In the genomic region with DNA sequence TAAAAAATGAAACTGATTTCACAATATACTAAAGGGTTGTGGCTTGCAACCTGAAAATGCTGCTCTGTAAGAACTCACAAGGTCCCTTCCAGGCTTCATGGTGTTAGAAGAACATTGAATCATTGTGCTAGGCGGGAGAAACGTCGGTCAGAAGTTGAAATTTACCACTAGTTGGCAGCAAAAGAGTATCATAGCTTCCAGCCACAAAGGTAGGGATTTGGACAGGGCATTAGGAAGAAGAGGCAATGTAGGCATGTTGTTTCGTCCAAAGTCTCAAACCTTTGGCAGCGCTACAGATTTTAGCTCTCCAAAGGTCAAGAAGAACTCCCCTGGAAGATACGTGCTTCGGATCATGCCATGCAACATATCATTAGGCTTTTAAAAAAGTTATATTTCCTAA, we compare ENCODE assay signal across 20 cellular contexts.
DNase-seq lines count a peak whose midpoint lies in the region; ATAC-seq and TF ChIP-seq lines count a peak whose summit lies in the region.
"Had no signal": no experiment of that assay in that cellular context is flagged by ENCODE, and none has a peak within 500 bp of the region (broad histone marks: within the 10 kb centered on the region; RNA-seq: fewer than 3 reads in every experiment).

No MANE protein-coding gene starts in this region.

- whole genome bisulfite sequencing in heart left ventricle, 4 donors: 73 to 83% (median 75%) methylated on average over 7 of the region's 7 CpGs

- no peaks in the 10 kb centered on the region for H3K4me1 ChIP-seq in heart left ventricle

- DNase-seq in AG09309 (ENCODE audit: low read depth): no peak
- peak; percentile 30 for DNase-seq in HT-29 (ENCODE audit: low spot score)
- peak; percentile 55 for DNase-seq in iPS-NIHi7 (ENCODE audit: extremely low spot score)
- no peak for DNase-seq in NCI-H1417 treated with DMSO at 0.1 percent for 48 hours (lab: John Stamatoyannopoulos, UW)
- DNase-seq in heart left ventricle: no peak
- DNase-seq in SHP77 (lab: John Stamatoyannopoulos, UW): no peak
- DNase-seq: activated naive CD8-positive, alpha-beta T cell treated with anti-CD3 and anti-CD28 coated beads for 36 hours; activated T-cell treated with anti-CD3 and anti-CD28 coated beads, Interleukin-2, amount 50 U/mL, for 1 hour; caudate nucleus; DMS79 treated with DMSO at 0.1 percent for 48 hours; effector memory CD4-positive, alpha-beta T cell; IMR-90; midbrain; NCI-H146; NCI-H524 treated with DMSO at 0.1 percent for 48 hours; stimulated activated naive B cell treated with anti-CD40 and anti-IgM and Interleukin-4, amounts not matched to agents 10 μg/mL and 1 μg/mL and 100 μg/mL, for 72 hours had no signal

- no peak for TF ChIP-seq POLR2A in heart left ventricle (IDR thresholded peaks at IDR 0.05)

- intact Hi-C loops in heart left ventricle (cut with DNase I): no loop called here

- no peak overlapping the region for H3K27ac ChIP-seq in heart left ventricle
- H3K27ac ChIP-seq: skin epidermis had no signal

- H3K36me3 ChIP-seq in heart left ventricle: no peaks in the 10 kb centered on the region

- ATAC-seq in SK-N-SH treated with all-trans-retinoic acid at 6 μM for 48 hours (peak; percentile 39; the same call in 2 of the 3 replicates), HG02970 (IDR thresholded peaks at IDR 0.05; ENCODE audit: low FRiP score, unreplicated experiment) (no peak), heart left ventricle (no peak)
- ATAC-seq: Right ventricle myocardium inferior; stimulated activated naive B cell treated with anti-CD40 and anti-IgM and Interleukin-4, amounts not matched to agents 10 μg/mL and 1 μg/mL and 100 μg/mL, for 72 hours had no signal

- H3K4me3 ChIP-seq in AG09309 (ENCODE audit: control insufficient read depth, low read depth, low read length): no peak overlapping the region
- H3K4me3 ChIP-seq in heart left ventricle: no peak overlapping the region
- H3K4me3 ChIP-seq: skin epidermis had no signal

- H3K27me3 ChIP-seq in heart left ventricle: peaks cover 0 to 9% (median 0%) of the 10 kb centered on the region in 9 donors

- no peaks in the 10 kb centered on the region for H3K9me3 ChIP-seq in heart left ventricle

- TF ChIP-seq CTCF in AG09309 (IDR thresholded peaks at IDR 0.05; ENCODE audit: control insufficient read depth, insufficient read depth, low read depth, low read length, missing control alignments) (peak; percentile 19), heart left ventricle (IDR thresholded peaks at IDR 0.05) (no peak)

TF ChIP-seq in SK-N-SH treated with all-trans-retinoic acid at 6 μM for 48 hours, 23 proteins besides CTCF, POLR2A, EP300 and RAD21:
- TF ChIP-seq PPARA (CRISPR knock-in tag; IDR thresholded peaks at IDR 0.05; ENCODE audit: borderline replicate concordance) (no peak), ISL1 (CRISPR knock-in tag; IDR thresholded peaks at IDR 0.05) (no peak), BACH2 (CRISPR knock-in tag; IDR thresholded peaks at IDR 0.05; ENCODE audit: borderline replicate concordance) (no peak)
- TF ChIP-seq, protein P1, sequence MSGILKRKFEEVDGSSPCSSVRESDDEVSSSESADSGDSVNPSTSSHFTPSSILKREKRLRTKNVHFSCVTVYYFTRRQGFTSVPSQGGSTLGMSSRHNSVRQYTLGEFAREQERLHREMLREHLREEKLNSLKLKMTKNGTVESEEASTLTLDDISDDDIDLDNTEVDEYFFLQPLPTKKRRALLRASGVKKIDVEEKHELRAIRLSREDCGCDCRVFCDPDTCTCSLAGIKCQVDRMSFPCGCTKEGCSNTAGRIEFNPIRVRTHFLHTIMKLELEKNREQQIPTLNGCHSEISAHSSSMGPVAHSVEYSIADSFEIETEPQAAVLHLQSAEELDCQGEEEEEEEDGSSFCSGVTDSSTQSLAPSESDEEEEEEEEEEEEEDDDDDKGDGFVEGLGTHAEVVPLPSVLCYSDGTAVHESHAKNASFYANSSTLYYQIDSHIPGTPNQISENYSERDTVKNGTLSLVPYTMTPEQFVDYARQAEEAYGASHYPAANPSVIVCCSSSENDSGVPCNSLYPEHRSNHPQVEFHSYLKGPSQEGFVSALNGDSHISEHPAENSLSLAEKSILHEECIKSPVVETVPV (CRISPR knock-in tag; IDR thresholded peaks at IDR 0.05): no peak
- TF ChIP-seq, protein P2, sequence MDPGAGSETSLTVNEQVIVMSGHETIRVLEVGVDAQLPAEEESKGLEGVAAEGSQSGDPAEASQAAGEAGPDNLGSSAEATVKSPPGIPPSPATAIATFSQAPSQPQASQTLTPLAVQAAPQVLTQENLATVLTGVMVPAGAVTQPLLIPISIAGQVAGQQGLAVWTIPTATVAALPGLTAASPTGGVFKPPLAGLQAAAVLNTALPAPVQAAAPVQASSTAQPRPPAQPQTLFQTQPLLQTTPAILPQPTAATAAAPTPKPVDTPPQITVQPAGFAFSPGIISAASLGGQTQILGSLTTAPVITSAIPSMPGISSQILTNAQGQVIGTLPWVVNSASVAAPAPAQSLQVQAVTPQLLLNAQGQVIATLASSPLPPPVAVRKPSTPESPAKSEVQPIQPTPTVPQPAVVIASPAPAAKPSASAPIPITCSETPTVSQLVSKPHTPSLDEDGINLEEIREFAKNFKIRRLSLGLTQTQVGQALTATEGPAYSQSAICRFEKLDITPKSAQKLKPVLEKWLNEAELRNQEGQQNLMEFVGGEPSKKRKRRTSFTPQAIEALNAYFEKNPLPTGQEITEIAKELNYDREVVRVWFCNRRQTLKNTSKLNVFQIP (CRISPR knock-in tag; IDR thresholded peaks at IDR 0.05; ENCODE audit: borderline replicate concordance, low read depth): no peak

Comparison
In these comparisons a context has a peak if more than half of its experiments do, and no peak if none do; other contexts are left out.
1. DNase-seq: peak in HT-29 (single experiment) and iPS-NIHi7 (single experiment); none in AG09309 (single experiment), NCI-H1417 treated with DMSO at 0.1 percent for 48 hours (single experiment), heart left ventricle (0 of 5) and SHP77 (0 of 2).